ENCODE assay signal across 8 cellular contexts in genomic region chr19:47047272-47047930, GRCh38. TPM values are rescaled to one million over a fixed set of nuclear protein-coding genes. Genes with fewer than 3 reads are reported as not detected.
A peak's percentile ranks its signal among the peaks of the same experiment; 100 is the strongest.
DNase-seq lines count a peak whose midpoint lies in the region; ATAC-seq, FAIRE-seq and TF ChIP-seq lines count a peak whose summit lies in the region.

No MANE protein-coding gene starts in this region.

- H3K36me3 Mint-ChIP-seq in CD4-positive, CD25-positive, alpha-beta regulatory T cell = no peaks in the 10 kb centered on the region

- peak overlapping the region; percentile 96 for H2AFZ ChIP-seq in PC-3 (ENCODE audit: low read length)
- peak overlapping the region; percentile 19 for H2AFZ ChIP-seq in endothelial cell of umbilical vein (ENCODE audit: low read depth, low read length)
- peak overlapping the region; percentile 90 for H2AFZ ChIP-seq in osteoblast (ENCODE audit: low read length)

- no peak overlapping the region for H3K27ac ChIP-seq in CD4-positive, CD25-positive, alpha-beta regulatory T cell (ENCODE audit: insufficient read depth, low read length, poor library complexity, severe bottlenecking)
- H3K27ac ChIP-seq in PC-3 (ENCODE audit: low read length) (no peak overlapping the region), endothelial cell of umbilical vein (ENCODE audit: insufficient read depth, low read depth, low read length) (no peak overlapping the region), osteoblast (ENCODE audit: low read depth, low read length) (peak overlapping the region; percentile 47)

- peak overlapping the region; percentile 68 for H3K4me3 ChIP-seq in CD4-positive, CD25-positive, alpha-beta regulatory T cell (ENCODE audit: low read depth, low read length)
- H3K4me3 ChIP-seq in PC-3 (ENCODE audit: low read length) (peak overlapping the region; percentile 82), endothelial cell of umbilical vein (replicated peaks in 1 of 3; ENCODE audit: insufficient read depth in 1 of 3, low read depth in 1 of 3, low read length in 3 of 3) (peak overlapping the region in 2 of 3 experiments; percentile 62 to 84), osteoblast (ENCODE audit: insufficient read depth, low read length) (peak overlapping the region; percentile 83)

- no peak overlapping the region for H3K9ac ChIP-seq in PC-3 (ENCODE audit: low read length)
- no peak overlapping the region for H3K9ac ChIP-seq in endothelial cell of umbilical vein (replicated peaks; ENCODE audit: extremely low read depth, insufficient read depth, low read length)

- H3K9me3 Mint-ChIP-seq in CD4-positive, CD25-positive, alpha-beta regulatory T cell = no peaks in the 10 kb centered on the region

- H3K4me2 ChIP-seq in PC-3 (ENCODE audit: low read length) (peak overlapping the region; percentile 92), endothelial cell of umbilical vein (ENCODE audit: insufficient read depth, low read length) (peak overlapping the region; percentile 65), osteoblast (ENCODE audit: insufficient read depth, low read length) (peak overlapping the region; percentile 91)

- FAIRE-seq in endothelial cell of umbilical vein (lab: Jason Lieb, UNC) = peak; percentile 92

- TF ChIP-seq POLR2A in endothelial cell of umbilical vein (IDR thresholded peaks at IDR 0.05; ENCODE audit: low read depth, low read length) = no peak

- CTCF ChIA-PET in PC-3 (lab: Charles Lee) (no interaction called here), endothelial cell of umbilical vein (lab: Charles Lee) (interaction anchor here (0.9 to 1.5 kb wide), 8 partner anchors 9 to 197 kb away, joined by 3 to 13 read pairs (median 4); no protein-coding TSS in a partner anchor)

- H3K27me3 ChIP-seq in CD4-positive, CD25-positive, alpha-beta regulatory T cell (ENCODE audit: control insufficient read depth, insufficient read depth, low read length) = no peaks in the 10 kb centered on the region
- H3K27me3 ChIP-seq in PC-3 (ENCODE audit: low read length) = no peaks in the 10 kb centered on the region
- H3K27me3 ChIP-seq in endothelial cell of umbilical vein (ENCODE audit: control insufficient read depth in 2 of 2, insufficient read depth in 2 of 2, low read length in 2 of 2) = no peaks in the 10 kb centered on the region
- no peaks in the 10 kb centered on the region for H3K27me3 ChIP-seq in osteoblast (ENCODE audit: insufficient read depth, low read length)

- H3K4me3 Mint-ChIP-seq in CD4-positive, CD25-positive, alpha-beta regulatory T cell = peak overlapping the region; percentile 83 to 98 (median 94)

- H3K4me1 Mint-ChIP-seq in CD4-positive, CD25-positive, alpha-beta regulatory T cell = peaks cover 0 to 32% (median 9%) of the 10 kb centered on the region in 4 donors

- H3K27me3 Mint-ChIP-seq in CD4-positive, CD25-positive, alpha-beta regulatory T cell = no peaks in the 10 kb centered on the region

- no peaks in the 10 kb centered on the region for H3K9me2 ChIP-seq in PC-3 (replicated peaks; ENCODE audit: low read length)

- intact Hi-C loops in PC-3 (cut with micrococcal nuclease) (no loop called here), endothelial cell of umbilical vein (cut with micrococcal nuclease) (loop anchor here (5.0 kb wide), 1 partner anchor 65 kb away; the partner anchor contains the start of gene ZC3H4)

- no peak for DNase-seq in CD4-positive, CD25-positive, alpha-beta regulatory T cell
- DNase-seq in PC-3 (no peak), endothelial cell of umbilical vein (ENCODE audit: low read depth, low spot score) (no peak), osteoblast (ENCODE audit: insufficient read length, low spot score, missing footprints) (peak; percentile 72), activated gamma-delta T cell treated with Interleukin-2 at 50 U/mL for 16 hours (no peak), SIG-M5 (lab: John Stamatoyannopoulos, UW) (no peak), hypothalamus (lab: John Stamatoyannopoulos, UW) (no peak), OCI-M2 (lab: John Stamatoyannopoulos, UW; ENCODE audit: unreplicated experiment) (no peak)

- H3K4me1 ChIP-seq in CD4-positive, CD25-positive, alpha-beta regulatory T cell (ENCODE audit: control insufficient read depth, insufficient read depth, low read length, poor library complexity, severe bottlenecking) = peaks cover 11% of the 10 kb centered on the region
- peaks cover 5% of the 10 kb centered on the region; the same call in 1 of the 2 replicates for H3K4me1 ChIP-seq in PC-3 (ENCODE audit: insufficient read depth, low read length)
- peaks cover 3% of the 10 kb centered on the region for H3K4me1 ChIP-seq in endothelial cell of umbilical vein (ENCODE audit: control insufficient read depth, extremely low read depth, insufficient read depth, low read length)
- H3K4me1 ChIP-seq in osteoblast (ENCODE audit: insufficient read depth, low read length) = peaks cover 5% of the 10 kb centered on the region

- H3K79me2 ChIP-seq in PC-3 (ENCODE audit: low read length) (peaks cover 6% of the 10 kb centered on the region; the same call in 1 of the 2 replicates), endothelial cell of umbilical vein (ENCODE audit: control insufficient read depth, insufficient read depth, low read length) (peaks cover 3% of the 10 kb centered on the region), osteoblast (ENCODE audit: insufficient read depth, low read length) (no peaks in the 10 kb centered on the region)

- POLR2A ChIA-PET in PC-3 (lab: Charles Lee; ENCODE audit: unreplicated experiment) = interaction anchor here (1.0 kb wide), 1 partner anchor 12 kb away, joined by 6 read pairs; no protein-coding TSS in a partner anchor
- POLR2A ChIA-PET in endothelial cell of umbilical vein (lab: Charles Lee) = interaction anchor here (0.6 kb wide), 1 partner anchor 19 kb away, joined by 8 read pairs; no protein-coding TSS in a partner anchor

- H3F3A ChIP-seq in PC-3 (ENCODE audit: low read length, unreplicated experiment) = no peaks in the 10 kb centered on the region

- no peaks in the 10 kb centered on the region for H4K20me1 ChIP-seq in PC-3 (ENCODE audit: low read length)
- no peaks in the 10 kb centered on the region for H4K20me1 ChIP-seq in endothelial cell of umbilical vein (replicated peaks; ENCODE audit: control insufficient read depth, extremely low read depth, insufficient read depth, low read length)
- no peaks in the 10 kb centered on the region for H4K20me1 ChIP-seq in osteoblast (ENCODE audit: insufficient read depth, low read length)

- H3K9me3 ChIP-seq in CD4-positive, CD25-positive, alpha-beta regulatory T cell (ENCODE audit: control insufficient read depth in 2 of 2, low read length in 2 of 2) = no peaks in the 10 kb centered on the region
- no peaks in the 10 kb centered on the region for H3K9me3 ChIP-seq in PC-3 (ENCODE audit: low read length)
- H3K9me3 ChIP-seq in endothelial cell of umbilical vein (replicated peaks; ENCODE audit: control insufficient read depth, insufficient read depth, low read length) = no peaks in the 10 kb centered on the region
- no peaks in the 10 kb centered on the region for H3K9me3 ChIP-seq in osteoblast (ENCODE audit: low read depth, low read length)

- peak overlapping the region; percentile 26 to 90 (median 85) for H3K27ac Mint-ChIP-seq in CD4-positive, CD25-positive, alpha-beta regulatory T cell

- no peak for ATAC-seq in CD4-positive, CD25-positive, alpha-beta regulatory T cell (ENCODE audit: low read depth in 2 of 2)
- no peak for ATAC-seq in PC-3

- H3K9me1 ChIP-seq in endothelial cell of umbilical vein (replicated peaks; ENCODE audit: control insufficient read depth, extremely low read depth, insufficient read depth, low read length) = no peaks in the 10 kb centered on the region

- dilution Hi-C loops in endothelial cell of umbilical vein (cut with MboI; ENCODE audit: extremely low pct_ligation_motif_present, low sequenced_read_pairs) = no loop called here

- no peaks in the 10 kb centered on the region for H3K36me3 ChIP-seq in CD4-positive, CD25-positive, alpha-beta regulatory T cell (ENCODE audit: control insufficient read depth, insufficient read depth, low read length)
- H3K36me3 ChIP-seq in PC-3 (ENCODE audit: low read depth, low read length) (no peaks in the 10 kb centered on the region), endothelial cell of umbilical vein (ENCODE audit: control insufficient read depth in 2 of 2, extremely low read depth in 1 of 2, insufficient read depth in 2 of 2, low read length in 2 of 2) (no peaks in the 10 kb centered on the region), osteoblast (ENCODE audit: insufficient read depth, low read length) (no peaks in the 10 kb centered on the region)

- TF ChIP-seq CTCF in PC-3 (conservative IDR thresholded peaks at IDR 0.05; ENCODE audit: low read depth, low read length) (no peak), endothelial cell of umbilical vein (IDR thresholded peaks at IDR 0.05; ENCODE audit: extremely low read depth in 1 of 2, insufficient read depth in 1 of 2, low read depth in 1 of 2, low read length in 2 of 2) (no peak), osteoblast (IDR thresholded peaks at IDR 0.05; ENCODE audit: extremely low read depth, low read depth, low read length) (no peak)

- BruUV-seq in PC-3 (replicated peaks; lab: Mats Ljungman, UMichigan) (no TSS peak), endothelial cell of umbilical vein (replicated peaks; lab: Mats Ljungman, UMichigan) (no TSS peak)

RNA-seq across cellular contexts. Expression of gene TMEM160, which starts 1.0 kb away (rescaled TPM):
- total RNA-seq in CD4-positive, CD25-positive, alpha-beta regulatory T cell = 27.4 TPM
- polyA plus RNA-seq in CD4-positive, CD25-positive, alpha-beta regulatory T cell = 100 to 1,000 TPM; 101 to 160 (median 144) TPM
- total RNA-seq in PC-3 (2014; rRNA removed) (121 and 125 TPM in 2 replicates), endothelial cell of umbilical vein (40.4 and 43.1 TPM in 2 replicates), osteoblast (13.4 and 15.3 TPM in 2 replicates)
- 79.9 and 103 TPM in 2 replicates for polyA plus RNA-seq in endothelial cell of umbilical vein
- 23.0 and 33.0 TPM in 2 replicates for polyA plus RNA-seq in endothelial cell of umbilical vein (2011; cell fraction: cytosol; rRNA removed)
- polyA plus RNA-seq in endothelial cell of umbilical vein (2011; cell fraction: nucleus; rRNA removed) = 7.4 and 9.2 TPM in 2 replicates
- polyA plus RNA-seq in endothelial cell of umbilical vein (2012) = 13.1 and 28.1 TPM in 2 replicates
- 3.7 and 4.3 TPM in 2 replicates for polyA minus RNA-seq in endothelial cell of umbilical vein
- polyA minus RNA-seq in endothelial cell of umbilical vein (2011; cell fraction: cytosol; rRNA and poly(A)+ RNA removed) = 31.9 TPM
- polyA minus RNA-seq in endothelial cell of umbilical vein (2011; cell fraction: nucleus; rRNA and poly(A)+ RNA removed) = 1.8 and 3.9 TPM in 2 replicates

RNA-seq across cellular contexts. Expression of gene NPAS1, which starts 27.8 kb away (rescaled TPM):
- 1.5 TPM for total RNA-seq in CD4-positive, CD25-positive, alpha-beta regulatory T cell
- under 1 TPM in 1 of 4 donors, not detected in 3; 0.53 TPM for polyA plus RNA-seq in CD4-positive, CD25-positive, alpha-beta regulatory T cell
- total RNA-seq in PC-3 (2014; rRNA removed) (1.1 and 1.6 TPM in 2 replicates), endothelial cell of umbilical vein (0.62 TPM in 1 of 2 replicates, not detected in the other), osteoblast (0.72 and 1.2 TPM in 2 replicates)
- 0.18 and 0.40 TPM in 2 replicates for polyA plus RNA-seq in endothelial cell of umbilical vein
- polyA plus RNA-seq in endothelial cell of umbilical vein (2011; cell fraction: cytosol; rRNA removed) = 0.13 and 0.24 TPM in 2 replicates
- 0.20 and 0.24 TPM in 2 replicates for polyA plus RNA-seq in endothelial cell of umbilical vein (2011; cell fraction: nucleus; rRNA removed)
- 0.20 and 0.67 TPM in 2 replicates for polyA plus RNA-seq in endothelial cell of umbilical vein (2012)
- polyA minus RNA-seq in endothelial cell of umbilical vein = not detected in 2 replicates
- 1.5 TPM for polyA minus RNA-seq in endothelial cell of umbilical vein (2011; cell fraction: cytosol; rRNA and poly(A)+ RNA removed)
- not detected in 2 replicates for polyA minus RNA-seq in endothelial cell of umbilical vein (2011; cell fraction: nucleus; rRNA and poly(A)+ RNA removed)

Comparison
In these comparisons a context has a peak if more than half of its experiments do, and no peak if none do; other contexts are left out.
1. H2AFZ ChIP-seq: peak in every context shown above with its lines; median percentile 96 in PC-3; 90 in osteoblast; 19 in endothelial cell of umbilical vein.